ENCODE assay signal across 8 cellular contexts in genomic region chr16:48365601-48366164, GRCh38. TPM values are rescaled to one million over a fixed set of nuclear protein-coding genes. Genes with fewer than 3 reads are reported as not detected.
DNase-seq lines count a peak whose midpoint lies in the region; ATAC-seq and TF ChIP-seq lines count a peak whose summit lies in the region.

No MANE protein-coding gene starts in this region.

- intact Hi-C loops in dendritic cell treated with granulocyte-macrophage colony-stimulating factor and Interleukin-4, amounts not matched to agents 40 ng/mL and 50 ng/mL, for 4 days (cut with micrococcal nuclease): loop anchor here (2.0 to 5.0 kb wide), 2 partner anchors 15 to 172 kb away; no protein-coding TSS in a partner anchor
- intact Hi-C loops in right lobe of liver (cut with DNase I): no loop called here

- peak in 2 of 4 donors; percentile 4 to 10 for TF ChIP-seq CTCF in right lobe of liver (IDR thresholded peaks at IDR 0.05)

- H3K27me3 Mint-ChIP-seq in dendritic cell treated with granulocyte-macrophage colony-stimulating factor and Interleukin-4, amounts not matched to agents 40 ng/mL and 50 ng/mL, for 4 days: no peaks in the 10 kb centered on the region

- H3K4me1 ChIP-seq in right lobe of liver: peaks cover 0 to 34% (median 9%) of the 10 kb centered on the region in 4 donors

- peak overlapping the region; percentile 45 to 61 (median 57) for H3K4me3 ChIP-seq in right lobe of liver

- H3K4me3 Mint-ChIP-seq in dendritic cell treated with granulocyte-macrophage colony-stimulating factor and Interleukin-4, amounts not matched to agents 40 ng/mL and 50 ng/mL, for 4 days: peak overlapping the region; percentile 85

- TF ChIP-seq POLR2A in right lobe of liver (IDR thresholded peaks at IDR 0.05): peak; percentile 87

- no peaks in the 10 kb centered on the region for H3K9me3 Mint-ChIP-seq in dendritic cell treated with granulocyte-macrophage colony-stimulating factor and Interleukin-4, amounts not matched to agents 40 ng/mL and 50 ng/mL, for 4 days

- WGBS in right lobe of liver (ENCODE audit: insufficient coverage, low coverage, low lambda C conversion rate, missing lambda C conversion rate): 11% methylated on average over 8 of the region's 33 CpGs

- DNase-seq in 8988T (peak; percentile 63), NCI-H2196 treated with DMSO at 0.1 percent for 48 hours (lab: John Stamatoyannopoulos, UW; ENCODE audit: unreplicated experiment) (peak; percentile 26), right lobe of liver (peak; percentile 95 to 96 (median 96))
- DNase-seq in activated CD4-positive, alpha-beta T cell treated with anti-CD3 and anti-CD28 coated beads, Interleukin-2, amount 50 U/mL, for 1 hour: peak; percentile 66
- DNase-seq in stimulated activated CD4-positive, alpha-beta T cell treated with anti-CD3 and anti-CD28 coated beads, Interleukin-4, amount 100 ng/mL, for 1 hour: peak; percentile 77

- no peaks in the 10 kb centered on the region for H3K9me3 ChIP-seq in right lobe of liver

- H3K27ac ChIP-seq in right lobe of liver: peak overlapping the region; percentile 90 to 96 (median 91)

- ATAC-seq in GM18519 (IDR thresholded peaks at IDR 0.05; ENCODE audit: low FRiP score, unreplicated experiment) (peak; percentile 67), HG03025 (IDR thresholded peaks at IDR 0.05; ENCODE audit: low FRiP score, unreplicated experiment) (peak; percentile 85), right lobe of liver (peak; percentile 93 to 99 (median 96))

- H3K27ac Mint-ChIP-seq in dendritic cell treated with granulocyte-macrophage colony-stimulating factor and Interleukin-4, amounts not matched to agents 40 ng/mL and 50 ng/mL, for 4 days: peak overlapping the region; percentile 94

- H3K36me3 ChIP-seq in right lobe of liver: no peaks in the 10 kb centered on the region

- peaks cover 79% of the 10 kb centered on the region for H3K4me1 Mint-ChIP-seq in dendritic cell treated with granulocyte-macrophage colony-stimulating factor and Interleukin-4, amounts not matched to agents 40 ng/mL and 50 ng/mL, for 4 days (ENCODE audit: low read depth)

- H3K36me3 Mint-ChIP-seq in dendritic cell treated with granulocyte-macrophage colony-stimulating factor and Interleukin-4, amounts not matched to agents 40 ng/mL and 50 ng/mL, for 4 days (ENCODE audit: low read depth): peaks cover 46% of the 10 kb centered on the region

- no peaks in the 10 kb centered on the region for H3K27me3 ChIP-seq in right lobe of liver

RNA-seq across cellular contexts. Expression of gene SIAH1, which starts 19.5 kb away (rescaled TPM):
- total RNA-seq in right lobe of liver: 10 to 100 TPM in 5 of 6 experiments, 1 to 10 TPM in 1; 8.1 to 14.0 (median 11.5) TPM

Comparison
In these comparisons a context has a peak if more than half of its experiments do, and no peak if none do; other contexts are left out.
1. Peak in every context shown above with its lines: DNase-seq, ATAC-seq, H3K4me3 ChIP-seq and H3K27ac ChIP-seq.
2. DNase-seq: peak in every context shown above with its lines; median percentile 96 in right lobe of liver; 77 in stimulated activated CD4-positive, alpha-beta T cell treated with anti-CD3 and anti-CD28 coated beads, Interleukin-4, amount 100 ng/mL, for 1 hour; 66 in activated CD4-positive, alpha-beta T cell treated with anti-CD3 and anti-CD28 coated beads, Interleukin-2, amount 50 U/mL, for 1 hour; 63 in 8988T; 26 in NCI-H2196 treated with DMSO at 0.1 percent for 48 hours.